Comparison of ENCODE assay signal across 8 cellular contexts in the genomic region with DNA sequence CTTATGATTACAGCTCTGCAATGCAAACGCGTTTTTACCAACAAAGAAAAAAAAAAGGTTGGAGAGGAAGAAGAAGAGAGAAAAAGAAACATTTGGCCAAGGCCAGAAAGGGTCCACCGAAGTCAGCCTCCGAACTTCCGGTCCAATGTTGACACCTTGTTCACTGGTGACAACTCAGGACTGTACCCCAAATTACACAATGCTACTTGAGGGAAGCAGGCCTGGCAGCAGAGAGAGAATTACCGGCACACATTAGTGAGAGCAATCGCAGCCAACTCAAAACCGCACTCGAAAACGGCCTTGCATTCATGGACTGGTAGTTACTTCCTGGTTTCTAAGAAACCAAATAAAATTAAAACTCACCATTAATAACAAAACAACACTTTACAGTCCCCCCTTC.
DNase-seq lines count a peak whose midpoint lies in the region; ATAC-seq lines count a peak whose summit lies in the region.

No MANE protein-coding gene starts in this region.

- no peak overlapping the region for H3K4me3 Mint-ChIP-seq in activated CD8-positive, alpha-beta memory T cell treated with anti-CD3 and anti-CD28 coated beads, Interleukin-2, amount 10 ng/mL, durations not matched to agents 7 days and 5 days
- peak overlapping the region; percentile 66 to 68 for H3K4me3 Mint-ChIP-seq in stimulated activated naive B cell treated with anti-CD40 and anti-IgM and Interleukin-4, amounts not matched to agents 10 μg/mL and 1 μg/mL and 100 μg/mL, for 72 hours

- DNase-seq in activated CD8-positive, alpha-beta memory T cell treated with anti-CD3 and anti-CD28 coated beads, Interleukin-2, amount 10 ng/mL, durations not matched to agents 7 days and 5 days, result peak; percentile 43
- DNase-seq in activated CD8-positive, alpha-beta memory T cell treated with anti-CD3 and anti-CD28 coated beads for 24 hours, result no peak
- DNase-seq in OCI-M1 (lab: John Stamatoyannopoulos, UW), result peak; percentile 37
- peak; percentile 14 for DNase-seq in stimulated activated naive B cell treated with anti-CD40 and anti-IgM and Interleukin-4, amounts not matched to agents 10 μg/mL and 1 μg/mL and 100 μg/mL, for 72 hours
- DNase-seq in activated naive CD4-positive, alpha-beta T cell treated with anti-CD3 and anti-CD28 coated beads, Interleukin-2, amount 50 U/mL, for 16 hours, result no peak
- no peak for DNase-seq in AG08396 (ENCODE audit: low spot score)
- no peak for DNase-seq in stimulated activated CD4-positive, alpha-beta T cell treated with anti-CD3 and anti-CD28 coated beads, Interleukin-12 subunit alpha, Interleukin-12 subunit beta, amount 100 ng/mL, for 4 hours

- H3K27me3 Mint-ChIP-seq in activated CD8-positive, alpha-beta memory T cell treated with anti-CD3 and anti-CD28 coated beads, Interleukin-2, amount 10 ng/mL, durations not matched to agents 7 days and 5 days, result no peaks in the 10 kb centered on the region
- no peaks in the 10 kb centered on the region for H3K27me3 Mint-ChIP-seq in stimulated activated naive B cell treated with anti-CD40 and anti-IgM and Interleukin-4, amounts not matched to agents 10 μg/mL and 1 μg/mL and 100 μg/mL, for 72 hours

- peaks cover 14% of the 10 kb centered on the region for H3K4me1 Mint-ChIP-seq in activated CD8-positive, alpha-beta memory T cell treated with anti-CD3 and anti-CD28 coated beads, Interleukin-2, amount 10 ng/mL, durations not matched to agents 7 days and 5 days
- peaks cover 35 to 43% of the 10 kb centered on the region in 2 donors for H3K4me1 Mint-ChIP-seq in stimulated activated naive B cell treated with anti-CD40 and anti-IgM and Interleukin-4, amounts not matched to agents 10 μg/mL and 1 μg/mL and 100 μg/mL, for 72 hours

- no peaks in the 10 kb centered on the region for H3K36me3 Mint-ChIP-seq in activated CD8-positive, alpha-beta memory T cell treated with anti-CD3 and anti-CD28 coated beads, Interleukin-2, amount 10 ng/mL, durations not matched to agents 7 days and 5 days
- H3K36me3 Mint-ChIP-seq in stimulated activated naive B cell treated with anti-CD40 and anti-IgM and Interleukin-4, amounts not matched to agents 10 μg/mL and 1 μg/mL and 100 μg/mL, for 72 hours, result peaks cover 0 to 3% of the 10 kb centered on the region in 2 donors

- peak; percentile 53 for ATAC-seq in activated CD8-positive, alpha-beta memory T cell treated with anti-CD3 and anti-CD28 coated beads, Interleukin-2, amount 10 ng/mL, durations not matched to agents 7 days and 5 days
- ATAC-seq in HG03064 (IDR thresholded peaks at IDR 0.05; ENCODE audit: low read depth, unreplicated experiment), result peak; percentile 79
- ATAC-seq in stimulated activated naive B cell treated with anti-CD40 and anti-IgM and Interleukin-4, amounts not matched to agents 10 μg/mL and 1 μg/mL and 100 μg/mL, for 72 hours (replicated peaks), result peak; percentile 72 to 78

- peak overlapping the region; percentile 67 for H3K27ac Mint-ChIP-seq in activated CD8-positive, alpha-beta memory T cell treated with anti-CD3 and anti-CD28 coated beads, Interleukin-2, amount 10 ng/mL, durations not matched to agents 7 days and 5 days
- H3K27ac Mint-ChIP-seq in stimulated activated naive B cell treated with anti-CD40 and anti-IgM and Interleukin-4, amounts not matched to agents 10 μg/mL and 1 μg/mL and 100 μg/mL, for 72 hours, result peak overlapping the region; percentile 87

- H3K9me3 Mint-ChIP-seq in activated CD8-positive, alpha-beta memory T cell treated with anti-CD3 and anti-CD28 coated beads, Interleukin-2, amount 10 ng/mL, durations not matched to agents 7 days and 5 days (ENCODE audit: low read depth), result no peaks in the 10 kb centered on the region
- H3K9me3 Mint-ChIP-seq in stimulated activated naive B cell treated with anti-CD40 and anti-IgM and Interleukin-4, amounts not matched to agents 10 μg/mL and 1 μg/mL and 100 μg/mL, for 72 hours, result no peaks in the 10 kb centered on the region

- CTCF ChIA-PET in activated CD8-positive, alpha-beta memory T cell treated with anti-CD3 and anti-CD28 coated beads, Interleukin-2, amount 10 ng/mL, durations not matched to agents 7 days and 5 days (lab: Charles Lee), result no interaction called here

Comparison
In these comparisons a context has a peak if more than half of its experiments do, and no peak if none do; other contexts are left out.
1. DNase-seq: peak in activated CD8-positive, alpha-beta memory T cell treated with anti-CD3 and anti-CD28 coated beads, Interleukin-2, amount 10 ng/mL, durations not matched to agents 7 days and 5 days (single experiment), OCI-M1 (single experiment) and stimulated activated naive B cell treated with anti-CD40 and anti-IgM and Interleukin-4, amounts not matched to agents 10 μg/mL and 1 μg/mL and 100 μg/mL, for 72 hours (single experiment); none in activated CD8-positive, alpha-beta memory T cell treated with anti-CD3 and anti-CD28 coated beads for 24 hours (single experiment), activated naive CD4-positive, alpha-beta T cell treated with anti-CD3 and anti-CD28 coated beads, Interleukin-2, amount 50 U/mL, for 16 hours (single experiment), AG08396 (single experiment) and stimulated activated CD4-positive, alpha-beta T cell treated with anti-CD3 and anti-CD28 coated beads, Interleukin-12 subunit alpha, Interleukin-12 subunit beta, amount 100 ng/mL, for 4 hours (single experiment).
2. Peak in every context shown above with its lines, with median percentiles within 50 percentile points of each other: ATAC-seq.